ENCODE assay signal across 8 cellular contexts in the genomic region with DNA sequence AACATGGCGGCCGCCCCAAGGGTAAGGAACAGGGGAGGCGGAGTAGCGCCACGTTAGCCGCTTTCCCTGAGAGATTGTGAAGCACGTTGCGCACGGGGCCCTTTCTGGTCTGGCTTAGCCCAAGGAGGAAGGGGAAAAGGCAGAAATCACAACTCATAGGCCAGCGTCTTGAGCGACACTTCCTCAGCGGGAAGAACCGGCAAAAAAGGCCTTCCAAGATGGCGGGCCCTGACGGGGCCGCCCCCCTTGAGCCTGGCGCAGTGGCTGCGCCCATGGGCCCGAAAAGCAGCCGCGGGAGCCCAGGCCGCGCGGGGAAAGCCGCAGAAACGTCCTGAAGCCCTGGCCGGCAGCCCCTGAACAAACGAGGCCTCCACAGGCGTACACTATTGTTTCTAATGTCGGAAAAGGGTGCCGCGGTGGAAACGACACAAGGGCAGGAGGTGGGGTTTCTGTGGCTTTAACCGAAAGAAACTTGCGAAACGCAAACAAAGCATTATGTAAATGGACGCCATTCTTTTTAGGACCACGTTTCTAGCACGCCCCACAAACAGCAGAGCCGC. TPM values are rescaled to one million over a fixed set of nuclear protein-coding genes. Genes with fewer than 3 reads are reported as not detected.
A peak's percentile ranks its signal among the peaks of the same experiment; 100 is the strongest.
DNase-seq lines count a peak whose midpoint lies in the region; ATAC-seq and TF ChIP-seq lines count a peak whose summit lies in the region.

No MANE protein-coding gene starts in this region.

- H3K4me3 Mint-ChIP-seq in glutamatergic neuron (ENCODE audit: unreplicated experiment) = peak overlapping the region; percentile 86

- H3K27ac Mint-ChIP-seq in activated naive CD4-positive, alpha-beta T cell treated with anti-CD3 and anti-CD28 coated beads, Interleukin-2, amount 50 U/mL, for 72 hours = peak overlapping the region; percentile 96 to 98
- peak overlapping the region; percentile 100 for H3K27ac Mint-ChIP-seq in glutamatergic neuron (ENCODE audit: unreplicated experiment)

- no peaks in the 10 kb centered on the region for H3K9me3 ChIP-seq in SK-N-MC (ENCODE audit: low read depth, low read length)
- no peaks in the 10 kb centered on the region for H3K9me3 ChIP-seq in osteoblast (ENCODE audit: low read depth, low read length)
- H3K9me3 ChIP-seq in thoracic aorta = no peaks in the 10 kb centered on the region

- peaks cover 33% of the 10 kb centered on the region for H3K27me3 Mint-ChIP-seq in glutamatergic neuron (ENCODE audit: unreplicated experiment)

- H3K79me2 ChIP-seq in osteoblast (ENCODE audit: insufficient read depth, low read length) = peaks cover 34% of the 10 kb centered on the region

- TF ChIP-seq CTCF in LNCaP clone FGC (IDR thresholded peaks at IDR 0.05; ENCODE audit: control insufficient read depth, extremely low read depth, insufficient read depth) (no peak), glutamatergic neuron (IDR thresholded peaks at IDR 0.05; ENCODE audit: partially characterized antibody, unreplicated experiment) (no peak), osteoblast (IDR thresholded peaks at IDR 0.05; ENCODE audit: extremely low read depth, low read depth, low read length) (no peak), thoracic aorta (IDR thresholded peaks at IDR 0.05) (no peak)

- H3K4me3 ChIP-seq in LNCaP clone FGC (ENCODE audit: low read depth, low read length) = peak overlapping the region; percentile 62
- peak overlapping the region; percentile 86 for H3K4me3 ChIP-seq in SK-N-MC
- peak overlapping the region; percentile 96 for H3K4me3 ChIP-seq in osteoblast (ENCODE audit: insufficient read depth, low read length)
- peak overlapping the region; percentile 91 for H3K4me3 ChIP-seq in thoracic aorta

- peaks cover 54 to 58% of the 10 kb centered on the region in 2 donors for H3K36me3 Mint-ChIP-seq in activated naive CD4-positive, alpha-beta T cell treated with anti-CD3 and anti-CD28 coated beads, Interleukin-2, amount 50 U/mL, for 72 hours
- peaks cover 13% of the 10 kb centered on the region for H3K36me3 Mint-ChIP-seq in glutamatergic neuron (ENCODE audit: unreplicated experiment)

- H3K9ac ChIP-seq in SK-N-MC (ENCODE audit: insufficient read length) = peak overlapping the region; percentile 100

- DNase-seq in EH (ENCODE audit: low read depth) (peak; percentile 85), GOT3 (lab: John Stamatoyannopoulos, UW) (peak; percentile 80), LNCaP clone FGC (ENCODE audit: low read depth) (no peak), SK-N-MC (ENCODE audit: low read depth, low spot score) (no peak), glutamatergic neuron (peak; percentile 69), osteoblast (ENCODE audit: insufficient read length, low spot score, missing footprints) (peak; percentile 91), thoracic aorta (ENCODE audit: low spot score) (peak; percentile 34)
- peak in 1 of 2 donors; percentile 78 for DNase-seq in activated naive CD4-positive, alpha-beta T cell treated with anti-CD3 and anti-CD28 coated beads, Interleukin-2, amount 50 U/mL, for 72 hours (ENCODE audit: low spot score in 2 of 2)

- peak; percentile 28 to 56 for ATAC-seq in activated naive CD4-positive, alpha-beta T cell treated with anti-CD3 and anti-CD28 coated beads, Interleukin-2, amount 50 U/mL, for 72 hours
- peak; percentile 29 for ATAC-seq in thoracic aorta (ENCODE audit: insufficient number of reproducible peaks, low FRiP score, low read depth)

- peaks cover 17% of the 10 kb centered on the region for H3K4me1 Mint-ChIP-seq in glutamatergic neuron (ENCODE audit: low read depth, unreplicated experiment)

- H3K27ac ChIP-seq in SK-N-MC (peak overlapping the region; percentile 100), osteoblast (ENCODE audit: low read depth, low read length) (peak overlapping the region; percentile 100), thoracic aorta (peak overlapping the region; percentile 97 to 100)

- peak overlapping the region; percentile 99 for H2AFZ ChIP-seq in osteoblast (ENCODE audit: low read length)

- H4K20me1 ChIP-seq in osteoblast (ENCODE audit: insufficient read depth, low read length) = peaks cover 8% of the 10 kb centered on the region

- H3K27me3 ChIP-seq in osteoblast (ENCODE audit: insufficient read depth, low read length) (no peaks in the 10 kb centered on the region), thoracic aorta (replicated peaks; ENCODE audit: insufficient read depth) (no peaks in the 10 kb centered on the region)

- peak overlapping the region; percentile 94 for H3K4me2 ChIP-seq in osteoblast (ENCODE audit: insufficient read depth, low read length)

- H3K9me3 Mint-ChIP-seq in activated naive CD4-positive, alpha-beta T cell treated with anti-CD3 and anti-CD28 coated beads, Interleukin-2, amount 50 U/mL, for 72 hours = peaks cover 0 to 2% of the 10 kb centered on the region in 2 donors
- H3K9me3 Mint-ChIP-seq in glutamatergic neuron (ENCODE audit: unreplicated experiment) = peaks cover 32% of the 10 kb centered on the region

- peaks cover 46% of the 10 kb centered on the region for H3K36me3 ChIP-seq in SK-N-MC (ENCODE audit: insufficient read depth, low read length)
- H3K36me3 ChIP-seq in osteoblast (ENCODE audit: insufficient read depth, low read length) = peaks cover 31% of the 10 kb centered on the region
- no peaks in the 10 kb centered on the region for H3K36me3 ChIP-seq in thoracic aorta

- H3K4me1 ChIP-seq in osteoblast (ENCODE audit: insufficient read depth, low read length) (peaks cover 38% of the 10 kb centered on the region), thoracic aorta (ENCODE audit: control insufficient read depth in 1 of 2, low read depth in 2 of 2) (peaks cover 31 to 55% of the 10 kb centered on the region in 2 donors)

RNA-seq across cellular contexts. Expression of a gene that starts 0.9 kb away (rescaled TPM):
- 100 to 1,000 TPM; 339 to 451 TPM for total RNA-seq in activated naive CD4-positive, alpha-beta T cell treated with anti-CD3 and anti-CD28 coated beads, Interleukin-2, amount 50 U/mL, for 72 hours
- total RNA-seq in glutamatergic neuron (ENCODE audit: unreplicated experiment) (301 TPM), osteoblast (55.7 and 70.7 TPM in 2 replicates), thoracic aorta (100 to 1,000 TPM; 153 to 235 TPM)

Comparison
In these comparisons a context has a peak if more than half of its experiments do, and no peak if none do; other contexts are left out.
1. DNase-seq: peak in EH (single experiment), GOT3 (single experiment), glutamatergic neuron (single experiment), osteoblast (single experiment) and thoracic aorta (single experiment); none in LNCaP clone FGC (single experiment) and SK-N-MC (single experiment).
2. Peak in every context shown above with its lines, with median percentiles within 50 percentile points of each other: H3K4me3 ChIP-seq and H3K27ac ChIP-seq.